In the genomic region with DNA sequence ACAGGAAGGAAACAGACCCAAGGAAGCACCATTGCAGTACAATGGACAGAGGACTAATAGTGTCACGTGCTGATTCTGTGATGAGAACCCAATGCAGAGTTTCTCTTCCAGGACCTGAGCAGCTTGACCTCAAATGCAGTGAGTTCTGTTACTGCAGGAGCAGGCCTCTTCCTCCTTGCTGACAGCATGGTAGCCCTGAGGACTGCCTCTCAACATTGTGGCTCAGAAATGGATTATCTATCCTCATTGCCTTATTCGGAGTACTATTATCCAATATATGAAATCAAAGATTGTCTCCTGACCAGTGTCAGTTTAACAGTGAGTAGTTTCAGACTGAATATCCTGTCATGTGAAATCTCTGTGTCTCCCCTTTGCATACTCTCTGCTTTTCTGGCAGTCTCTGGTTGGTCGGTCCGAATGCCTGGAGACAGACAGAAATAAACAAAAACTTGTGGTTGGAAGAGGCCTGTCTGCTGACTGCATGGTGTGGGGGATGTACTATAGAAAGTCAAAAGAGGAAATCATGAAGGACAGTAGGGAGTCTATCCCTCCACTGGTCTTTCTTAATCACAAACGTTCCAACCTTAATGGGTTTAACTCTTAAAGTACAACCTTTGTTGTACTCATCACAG, we compare ENCODE assay signal across 11 cellular contexts. TPM values are rescaled to one million over a fixed set of nuclear protein-coding genes. Genes with fewer than 3 reads are reported as not detected.
A peak's percentile ranks its signal among the peaks of the same experiment; 100 is the strongest.
DNase-seq lines count a peak whose midpoint lies in the region; ATAC-seq and TF ChIP-seq lines count a peak whose summit lies in the region.
"Had no signal": no experiment of that assay in that cellular context is flagged by ENCODE, and none has a peak within 500 bp of the region (broad histone marks: within the 10 kb centered on the region; RNA-seq: fewer than 3 reads in every experiment).

No MANE protein-coding gene starts in this region.

- POLR2A ChIA-PET in CD4-positive, alpha-beta T cell (lab: Charles Lee): no interaction called here

- no peak overlapping the region for H3K4me3 Mint-ChIP-seq in stimulated activated naive CD8-positive, alpha-beta T cell treated with anti-CD3 and anti-CD28 coated beads, Interleukin-15, Interleukin-2, amounts not matched to agents 100 ng/mL and 50 ng/mL, for 24 hours
- no peak overlapping the region for H3K4me3 Mint-ChIP-seq in CD4-positive, alpha-beta T cell
- no peak overlapping the region for H3K4me3 Mint-ChIP-seq in activated T-cell treated with anti-CD3 and anti-CD28 coated beads, Interleukin-2, amount 50 U/mL, for 24 hours

- DNase-seq in SKM-1 treated with dmso at 0.1 percent for 144 hours (lab: John Stamatoyannopoulos, UW; ENCODE audit: unreplicated experiment) (peak; percentile 17), SKM-1 (lab: John Stamatoyannopoulos, UW; ENCODE audit: unreplicated experiment) (no peak), NOMO-1 treated with DMSO at 0.1 percent for 48 hours (lab: John Stamatoyannopoulos, UW; ENCODE audit: unreplicated experiment) (peak; percentile 99)
- no peak for DNase-seq in CD4-positive, alpha-beta T cell
- DNase-seq in activated T-cell treated with anti-CD3 and anti-CD28 coated beads, Interleukin-2, amount 50 U/mL, for 48 hours: no peak
- no peak for DNase-seq in activated T-cell treated with anti-CD3 and anti-CD28 coated beads, Interleukin-2, amount 50 U/mL, for 24 hours

- no peaks in the 10 kb centered on the region for H3K27me3 ChIP-seq in CD4-positive, alpha-beta T cell (ENCODE audit: control insufficient read depth, insufficient read depth, low read length)
- H3K27me3 ChIP-seq: adrenal gland had no signal

- CTCF ChIA-PET in CD4-positive, alpha-beta T cell (lab: Charles Lee): no interaction called here

- intact Hi-C loops in CD4-positive, alpha-beta T cell (cut with DNase I, micrococcal nuclease): no loop called here

- H3K27ac Mint-ChIP-seq in stimulated activated naive CD8-positive, alpha-beta T cell treated with anti-CD3 and anti-CD28 coated beads, Interleukin-15, Interleukin-2, amounts not matched to agents 100 ng/mL and 50 ng/mL, for 24 hours: peak overlapping the region; percentile 9
- no peak overlapping the region for H3K27ac Mint-ChIP-seq in CD4-positive, alpha-beta T cell
- H3K27ac Mint-ChIP-seq in activated T-cell treated with anti-CD3 and anti-CD28 coated beads, Interleukin-2, amount 50 U/mL, for 24 hours: no peak overlapping the region

- peaks cover 11% of the 10 kb centered on the region for H3K4me1 Mint-ChIP-seq in stimulated activated naive CD8-positive, alpha-beta T cell treated with anti-CD3 and anti-CD28 coated beads, Interleukin-15, Interleukin-2, amounts not matched to agents 100 ng/mL and 50 ng/mL, for 24 hours (ENCODE audit: low read depth)
- H3K4me1 Mint-ChIP-seq in CD4-positive, alpha-beta T cell (ENCODE audit: low read depth): no peaks in the 10 kb centered on the region
- H3K4me1 Mint-ChIP-seq in activated T-cell treated with anti-CD3 and anti-CD28 coated beads, Interleukin-2, amount 50 U/mL, for 24 hours (ENCODE audit: low read depth): no peaks in the 10 kb centered on the region

- TF ChIP-seq CTCF in CD4-positive, alpha-beta T cell (IDR thresholded peaks at IDR 0.05): no peak

- H3K27me3 Mint-ChIP-seq in stimulated activated naive CD8-positive, alpha-beta T cell treated with anti-CD3 and anti-CD28 coated beads, Interleukin-15, Interleukin-2, amounts not matched to agents 100 ng/mL and 50 ng/mL, for 24 hours: no peaks in the 10 kb centered on the region
- no peaks in the 10 kb centered on the region for H3K27me3 Mint-ChIP-seq in CD4-positive, alpha-beta T cell
- H3K27me3 Mint-ChIP-seq in activated T-cell treated with anti-CD3 and anti-CD28 coated beads, Interleukin-2, amount 50 U/mL, for 24 hours: peaks cover 15% of the 10 kb centered on the region

- H3K27ac ChIP-seq in CD4-positive, alpha-beta T cell (ENCODE audit: low read depth, low read length): no peak overlapping the region
- H3K27ac ChIP-seq: 22Rv1 had no signal

- peak; percentile 66 for ATAC-seq in HG02943 (IDR thresholded peaks at IDR 0.05; ENCODE audit: low read depth, unreplicated experiment)
- ATAC-seq in CD4-positive, alpha-beta T cell (ENCODE audit: poor library complexity): no peak

- no peaks in the 10 kb centered on the region for H3K36me3 Mint-ChIP-seq in stimulated activated naive CD8-positive, alpha-beta T cell treated with anti-CD3 and anti-CD28 coated beads, Interleukin-15, Interleukin-2, amounts not matched to agents 100 ng/mL and 50 ng/mL, for 24 hours (ENCODE audit: low read depth)
- no peaks in the 10 kb centered on the region for H3K36me3 Mint-ChIP-seq in CD4-positive, alpha-beta T cell (ENCODE audit: low read depth)
- no peaks in the 10 kb centered on the region for H3K36me3 Mint-ChIP-seq in activated T-cell treated with anti-CD3 and anti-CD28 coated beads, Interleukin-2, amount 50 U/mL, for 24 hours (ENCODE audit: low read depth)

- no peaks in the 10 kb centered on the region for H3K9me3 ChIP-seq in CD4-positive, alpha-beta T cell (ENCODE audit: control insufficient read depth, low read length)
- H3K9me3 ChIP-seq: adrenal gland had no signal

- H3K9me3 Mint-ChIP-seq in stimulated activated naive CD8-positive, alpha-beta T cell treated with anti-CD3 and anti-CD28 coated beads, Interleukin-15, Interleukin-2, amounts not matched to agents 100 ng/mL and 50 ng/mL, for 24 hours: no peaks in the 10 kb centered on the region
- H3K9me3 Mint-ChIP-seq in CD4-positive, alpha-beta T cell: no peaks in the 10 kb centered on the region
- H3K9me3 Mint-ChIP-seq in activated T-cell treated with anti-CD3 and anti-CD28 coated beads, Interleukin-2, amount 50 U/mL, for 24 hours: no peaks in the 10 kb centered on the region

RNA-seq across cellular contexts. Expression of gene MS4A14, which starts 6.9 kb away (rescaled TPM):
- not detected for total RNA-seq in CD4-positive, alpha-beta T cell
- total RNA-seq: H1 had no signal

RNA-seq across cellular contexts. Expression of gene MS4A7, which starts 11.1 kb away (rescaled TPM):
- under 1 TPM in 1 of 2 experiments, not detected in 1; 0.80 TPM for total RNA-seq in CD4-positive, alpha-beta T cell
- total RNA-seq: H1 had no signal

RNA-seq across cellular contexts. Expression of gene MS4A5, which starts 40.0 kb away (rescaled TPM):
- total RNA-seq in CD4-positive, alpha-beta T cell: not detected
- total RNA-seq: adrenal gland, H1 had no signal

Comparison
In these comparisons a context has a peak if more than half of its experiments do, and no peak if none do; other contexts are left out.
1. DNase-seq: peak in SKM-1 treated with dmso at 0.1 percent for 144 hours (single experiment) and NOMO-1 treated with DMSO at 0.1 percent for 48 hours (single experiment); none in SKM-1 (single experiment), CD4-positive, alpha-beta T cell (0 of 10), activated T-cell treated with anti-CD3 and anti-CD28 coated beads, Interleukin-2, amount 50 U/mL, for 48 hours (0 of 2) and activated T-cell treated with anti-CD3 and anti-CD28 coated beads, Interleukin-2, amount 50 U/mL, for 24 hours (single experiment).